Comparison of ENCODE assay signal across 10 cellular contexts in the genomic region with DNA sequence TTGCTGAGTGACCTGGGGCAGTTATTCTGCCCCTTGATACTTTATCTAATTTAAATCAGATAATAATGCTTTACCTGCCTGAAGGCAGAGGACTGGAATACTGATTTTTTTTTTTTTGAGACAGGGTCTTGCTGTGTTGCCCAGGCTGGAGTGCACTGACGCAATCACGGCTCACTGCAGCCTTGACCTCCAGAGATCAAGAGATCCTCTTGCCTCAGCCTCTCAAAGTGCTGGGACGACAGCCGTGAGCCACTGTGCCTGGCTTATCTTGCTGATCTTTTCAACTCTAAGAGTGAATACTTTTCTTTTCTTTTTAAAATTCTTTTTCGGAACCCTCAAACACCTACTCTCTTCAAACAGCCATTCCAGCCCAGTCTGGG. TPM values are rescaled to one million over a fixed set of nuclear protein-coding genes. Genes with fewer than 3 reads are reported as not detected.
A peak's percentile ranks its signal among the peaks of the same experiment; 100 is the strongest.
DNase-seq lines count a peak whose midpoint lies in the region; ATAC-seq, FAIRE-seq and TF ChIP-seq lines count a peak whose summit lies in the region.
"Had no signal": no experiment of that assay in that cellular context is flagged by ENCODE, and none has a peak within 500 bp of the region (broad histone marks: within the 10 kb centered on the region; RNA-seq: fewer than 3 reads in every experiment).

No MANE protein-coding gene starts in this region.

- peak overlapping the region in 1 of 4 donors; percentile 79 for H3K4me3 ChIP-seq in adrenal gland
- H3K4me3 ChIP-seq in tibial artery, result peak overlapping the region; percentile 75 to 85

- H3K27ac Mint-ChIP-seq in activated naive CD4-positive, alpha-beta T cell treated with anti-CD3 and anti-CD28 coated beads, Interleukin-2, amount 10 ng/mL, durations not matched to agents 7 days and 5 days, result no peak overlapping the region
- no peak overlapping the region for H3K27ac Mint-ChIP-seq in mesothelial cell of epicardium

- TF ChIP-seq CTCF in adrenal gland (IDR thresholded peaks at IDR 0.05), result no peak
- TF ChIP-seq CTCF in mesothelial cell of epicardium (IDR thresholded peaks at IDR 0.05; ENCODE audit: unreplicated experiment), result no peak
- no peak for TF ChIP-seq CTCF in tibial artery (IDR thresholded peaks at IDR 0.05)

- intact Hi-C loops in adrenal gland (cut with DNase I), result no loop called here
- intact Hi-C loops in tibial artery (cut with DNase I; ENCODE audit: low total_unique reads), result no loop called here

- H3K4me1 ChIP-seq in adrenal gland (replicated peaks in 1 of 2), result peaks cover 11 to 20% of the 10 kb centered on the region in 2 donors
- peaks cover 0 to 39% (median 18%) of the 10 kb centered on the region in 4 donors for H3K4me1 ChIP-seq in tibial artery

- ATAC-seq in GM19324 (IDR thresholded peaks at IDR 0.05; ENCODE audit: low FRiP score, unreplicated experiment), result no peak

- peaks cover 85% of the 10 kb centered on the region for H3K27me3 Mint-ChIP-seq in activated naive CD4-positive, alpha-beta T cell treated with anti-CD3 and anti-CD28 coated beads, Interleukin-2, amount 10 ng/mL, durations not matched to agents 7 days and 5 days
- H3K27me3 Mint-ChIP-seq in mesothelial cell of epicardium (ENCODE audit: low read depth), result peaks cover 83% of the 10 kb centered on the region

- H3K9me3 ChIP-seq in adrenal gland (replicated peaks in 1 of 3), result no peaks in the 10 kb centered on the region
- no peaks in the 10 kb centered on the region for H3K9me3 ChIP-seq in tibial artery

- TF ChIP-seq POLR2A in adrenal gland (IDR thresholded peaks at IDR 0.05) (no peak), H54 (IDR thresholded peaks at IDR 0.05; ENCODE audit: low read depth, low read length) (no peak)

- no peaks in the 10 kb centered on the region for H3K9me3 Mint-ChIP-seq in activated naive CD4-positive, alpha-beta T cell treated with anti-CD3 and anti-CD28 coated beads, Interleukin-2, amount 10 ng/mL, durations not matched to agents 7 days and 5 days
- no peaks in the 10 kb centered on the region for H3K9me3 Mint-ChIP-seq in mesothelial cell of epicardium

- H3K36me3 ChIP-seq in adrenal gland (replicated peaks in 1 of 2) (no peaks in the 10 kb centered on the region), tibial artery (no peaks in the 10 kb centered on the region)

- H3K4me3 Mint-ChIP-seq in activated naive CD4-positive, alpha-beta T cell treated with anti-CD3 and anti-CD28 coated beads, Interleukin-2, amount 10 ng/mL, durations not matched to agents 7 days and 5 days, result peak overlapping the region; percentile 65
- peak overlapping the region; percentile 68 for H3K4me3 Mint-ChIP-seq in mesothelial cell of epicardium

- H3K27ac ChIP-seq in adrenal gland (peak overlapping the region; percentile 36 to 81 (median 62)), tibial artery (peak overlapping the region; percentile 86 to 88)

- no peak for DNase-seq in activated naive CD4-positive, alpha-beta T cell treated with anti-CD3 and anti-CD28 coated beads, Interleukin-2, amount 10 ng/mL, durations not matched to agents 7 days and 5 days
- no peak for DNase-seq in activated naive CD4-positive, alpha-beta T cell treated with Interleukin-2 at 50 U/mL for 16 hours
- DNase-seq in adrenal gland (peak in 6 of 7 donors; percentile 51 to 74 (median 63)), mesothelial cell of epicardium (ENCODE audit: low spot score in 2 of 2, unreplicated experiment in 2 of 2) (no peak), tibial artery (no peak), NCI-H1694 (lab: John Stamatoyannopoulos, UW) (no peak), H54 (ENCODE audit: insufficient read length, low spot score) (no peak)
- DNase-seq: NCI-H2227 treated with DMSO at 0.1 percent for 48 hours had no signal

- FAIRE-seq in H54 (lab: Jason Lieb, UNC), result no peak
- FAIRE-seq: endometrium had no signal

- 24 to 40% (median 33%) methylated on average over 5 of the region's 5 CpGs for WGBS in adrenal gland, 4 donors

- no peaks in the 10 kb centered on the region for H3K36me3 Mint-ChIP-seq in activated naive CD4-positive, alpha-beta T cell treated with anti-CD3 and anti-CD28 coated beads, Interleukin-2, amount 10 ng/mL, durations not matched to agents 7 days and 5 days
- no peaks in the 10 kb centered on the region for H3K36me3 Mint-ChIP-seq in mesothelial cell of epicardium

- no peaks in the 10 kb centered on the region for H3K27me3 ChIP-seq in adrenal gland
- no peaks in the 10 kb centered on the region for H3K27me3 ChIP-seq in tibial artery

- H3K4me1 Mint-ChIP-seq in activated naive CD4-positive, alpha-beta T cell treated with anti-CD3 and anti-CD28 coated beads, Interleukin-2, amount 10 ng/mL, durations not matched to agents 7 days and 5 days, result peaks cover 13% of the 10 kb centered on the region
- peaks cover 6% of the 10 kb centered on the region for H3K4me1 Mint-ChIP-seq in mesothelial cell of epicardium

- CTCF ChIA-PET in activated naive CD4-positive, alpha-beta T cell treated with anti-CD3 and anti-CD28 coated beads, Interleukin-2, amount 10 ng/mL, durations not matched to agents 7 days and 5 days (lab: Charles Lee), result interaction anchor here (2.2 to 7.8 kb wide), 2 partner anchors 83 to 89 kb away, joined by 9 to 123 read pairs; no protein-coding TSS in a partner anchor

RNA-seq across cellular contexts. Expression of gene B4GALNT3, which starts 0.7 kb away (rescaled TPM):
- total RNA-seq in adrenal gland, result 10 to 100 TPM in 7 of 8 donors, 1 to 10 TPM in 1; 9.8 to 43.1 (median 28.5) TPM
- 10 to 100 TPM; 16.2 to 38.5 (median 30.5) TPM for polyA plus RNA-seq in adrenal gland
- total RNA-seq in mesothelial cell of epicardium, result 6.9 to 7.3 TPM (median 7.0 TPM) in 3 replicates

RNA-seq across cellular contexts. Expression of gene CCDC77, which starts 57.6 kb away (rescaled TPM):
- total RNA-seq in adrenal gland (10 to 100 TPM in 4 of 8 donors, 1 to 10 TPM in 4; 5.1 to 47.5 (median 9.7) TPM), mesothelial cell of epicardium (13.8 to 16.8 TPM (median 15.5 TPM) in 3 replicates)
- 1 to 10 TPM; 5.6 to 9.3 (median 8.6) TPM for polyA plus RNA-seq in adrenal gland

Comparison
In these comparisons a context has a peak if more than half of its experiments do, and no peak if none do; other contexts are left out.
1. DNase-seq: peak in adrenal gland (6 of 7); none in activated naive CD4-positive, alpha-beta T cell treated with anti-CD3 and anti-CD28 coated beads, Interleukin-2, amount 10 ng/mL, durations not matched to agents 7 days and 5 days (single experiment), activated naive CD4-positive, alpha-beta T cell treated with Interleukin-2 at 50 U/mL for 16 hours (single experiment), mesothelial cell of epicardium (0 of 2), tibial artery (0 of 2), NCI-H1694 (single experiment) and H54 (single experiment).